Comparison of ENCODE assay signal across 1 cellular context in genomic region chr7:138729444-138729843, GRCh38.
TF ChIP-seq lines count a peak whose summit lies in the region.

No MANE protein-coding gene starts in this region.

TF ChIP-seq in GM23338, 12 proteins besides CTCF, POLR2A, EP300 and RAD21 (continued from another document):
- no peak for TF ChIP-seq ZNF462 (CRISPR knock-in tag; IDR thresholded peaks at IDR 0.05)
- TF ChIP-seq NANOG (IDR thresholded peaks at IDR 0.05; ENCODE audit: borderline replicate concordance): no peak
- no peak for TF ChIP-seq REST (IDR thresholded peaks at IDR 0.05; ENCODE audit: unreplicated experiment)
